In genomic region chr1:20233866-20234265, GRCh38 we compare ENCODE assay signal across 15 cellular contexts. TPM values are rescaled to one million over a fixed set of nuclear protein-coding genes. Genes with fewer than 3 reads are reported as not detected.
DNase-seq lines count a peak whose midpoint lies in the region; TF ChIP-seq lines count a peak whose summit lies in the region.
"Had no signal": no experiment of that assay in that cellular context is flagged by ENCODE, and none has a peak within 500 bp of the region (broad histone marks: within the 10 kb centered on the region; RNA-seq: fewer than 3 reads in every experiment).

No MANE protein-coding gene starts in this region.

- H3K9me3 Mint-ChIP-seq in neural crest cell: no peaks in the 10 kb centered on the region
- no peaks in the 10 kb centered on the region for H3K9me3 Mint-ChIP-seq in progenitor cell of endocrine pancreas (ENCODE audit: low read depth)
- H3K9me3 Mint-ChIP-seq in activated naive CD4-positive, alpha-beta T cell treated with anti-CD3 and anti-CD28 coated beads for 36 hours: no peaks in the 10 kb centered on the region

- H3K27me3 Mint-ChIP-seq in neural crest cell (ENCODE audit: low read depth) (peaks cover 10% of the 10 kb centered on the region), progenitor cell of endocrine pancreas (peaks cover 8% of the 10 kb centered on the region)
- peaks cover 31% of the 10 kb centered on the region for H3K27me3 Mint-ChIP-seq in activated naive CD4-positive, alpha-beta T cell treated with anti-CD3 and anti-CD28 coated beads for 36 hours (ENCODE audit: low read depth)

- H3K4me3 Mint-ChIP-seq in neural crest cell: no peak overlapping the region
- H3K4me3 Mint-ChIP-seq in progenitor cell of endocrine pancreas (ENCODE audit: low read depth): no peak overlapping the region
- no peak overlapping the region for H3K4me3 Mint-ChIP-seq in activated naive CD4-positive, alpha-beta T cell treated with anti-CD3 and anti-CD28 coated beads for 36 hours

- DNase-seq in ELF-1 (ENCODE audit: low read depth, low spot score): peak; percentile 12
- DNase-seq in NCI-H345 treated with DMSO at 0.1 percent for 48 hours (lab: John Stamatoyannopoulos, UW; ENCODE audit: unreplicated experiment): peak; percentile 17
- DNase-seq in neural crest cell (ENCODE audit: low read depth, low spot score): peak; percentile 9
- DNase-seq in progenitor cell of endocrine pancreas (ENCODE audit: low spot score, unreplicated experiment): no peak
- DNase-seq in GM20000 (ENCODE audit: low spot score): no peak
- no peak for DNase-seq in activated naive CD4-positive, alpha-beta T cell treated with anti-CD3 and anti-CD28 coated beads for 36 hours
- DNase-seq in GM19238 (ENCODE audit: insufficient read length, low spot score): no peak
- DNase-seq: NCI-H2029; right cardiac atrium; stimulated activated CD4-positive, alpha-beta T cell treated with anti-CD3 and anti-CD28 coated beads, Interleukin-2, amount 100 ng/mL, for 48 hours; T-helper 1 cell; uterus had no signal

- H3K27ac Mint-ChIP-seq in neural crest cell (ENCODE audit: unreplicated experiment): no peak overlapping the region
- H3K27ac Mint-ChIP-seq in progenitor cell of endocrine pancreas: no peak overlapping the region
- H3K27ac Mint-ChIP-seq in activated naive CD4-positive, alpha-beta T cell treated with anti-CD3 and anti-CD28 coated beads for 36 hours: no peak overlapping the region

- no peak for TF ChIP-seq CTCF in neural crest cell (conservative IDR thresholded peaks at IDR 0.05)
- TF ChIP-seq CTCF in progenitor cell of endocrine pancreas (IDR thresholded peaks at IDR 0.05; ENCODE audit: unreplicated experiment): no peak
- no peak for TF ChIP-seq CTCF in GM20000 (IDR thresholded peaks at IDR 0.05; ENCODE audit: extremely low read depth, missing control alignments)

- H3K36me3 Mint-ChIP-seq in neural crest cell (ENCODE audit: low read depth) (no peaks in the 10 kb centered on the region), progenitor cell of endocrine pancreas (ENCODE audit: insufficient read depth) (no peaks in the 10 kb centered on the region)
- no peaks in the 10 kb centered on the region for H3K36me3 Mint-ChIP-seq in activated naive CD4-positive, alpha-beta T cell treated with anti-CD3 and anti-CD28 coated beads for 36 hours (ENCODE audit: low read depth)

- CTCF ChIA-PET in activated naive CD4-positive, alpha-beta T cell treated with anti-CD3 and anti-CD28 coated beads for 36 hours (lab: Charles Lee): interaction anchor here (0.8 to 1.4 kb wide), 5 partner anchors 13 to 260 kb away, joined by 4 to 7 read pairs (median 4); no protein-coding TSS in a partner anchor

- H3K27ac ChIP-seq in cingulate gyrus (ENCODE audit: low read depth, low read length): peak overlapping the region; percentile 72
- H3K27ac ChIP-seq: BLaER1, uterus had no signal

- intact Hi-C loops in activated naive CD4-positive, alpha-beta T cell treated with anti-CD3 and anti-CD28 coated beads for 36 hours (cut with micrococcal nuclease): loop anchor here (1.0 kb wide), 2 partner anchors 196 to 260 kb away; no protein-coding TSS in a partner anchor

- H3K4me1 Mint-ChIP-seq in neural crest cell (peaks cover 58% of the 10 kb centered on the region), progenitor cell of endocrine pancreas (ENCODE audit: low read depth) (peaks cover 1% of the 10 kb centered on the region)
- no peaks in the 10 kb centered on the region for H3K4me1 Mint-ChIP-seq in activated naive CD4-positive, alpha-beta T cell treated with anti-CD3 and anti-CD28 coated beads for 36 hours (ENCODE audit: low read depth)

RNA-seq across cellular contexts. Expression of gene PLA2G2C, which starts 47.5 kb away (rescaled TPM):
- total RNA-seq in neural crest cell: not detected in 2 replicates
- total RNA-seq in progenitor cell of endocrine pancreas: not detected in 2 replicates
- total RNA-seq in activated naive CD4-positive, alpha-beta T cell treated with anti-CD3 and anti-CD28 coated beads for 36 hours: under 1 TPM; 0.94 to 0.95 TPM
- total RNA-seq: astrocyte, uterus had no signal

RNA-seq across cellular contexts. Expression of gene UBXN10, which starts 48.0 kb away (rescaled TPM):
- total RNA-seq in neural crest cell (1.3 and 1.4 TPM in 2 replicates), progenitor cell of endocrine pancreas (2.8 and 3.1 TPM in 2 replicates)
- under 1 TPM; 0.27 to 0.33 TPM for total RNA-seq in activated naive CD4-positive, alpha-beta T cell treated with anti-CD3 and anti-CD28 coated beads for 36 hours

RNA-seq across cellular contexts. Expression of gene VWA5B1, which starts 56.8 kb away (rescaled TPM):
- total RNA-seq in neural crest cell (0.30 and 0.44 TPM in 2 replicates), progenitor cell of endocrine pancreas (0.19 and 0.24 TPM in 2 replicates)
- not detected for total RNA-seq in activated naive CD4-positive, alpha-beta T cell treated with anti-CD3 and anti-CD28 coated beads for 36 hours
- total RNA-seq: astrocyte had no signal

Comparison
In these comparisons a context has a peak if more than half of its experiments do, and no peak if none do; other contexts are left out.
1. DNase-seq: peak in ELF-1 (single experiment), NCI-H345 treated with DMSO at 0.1 percent for 48 hours (single experiment) and neural crest cell (single experiment); none in progenitor cell of endocrine pancreas (single experiment), GM20000 (single experiment), activated naive CD4-positive, alpha-beta T cell treated with anti-CD3 and anti-CD28 coated beads for 36 hours (single experiment) and GM19238 (single experiment).